Comparison of ENCODE assay signal across 8 cellular contexts in the genomic region with DNA sequence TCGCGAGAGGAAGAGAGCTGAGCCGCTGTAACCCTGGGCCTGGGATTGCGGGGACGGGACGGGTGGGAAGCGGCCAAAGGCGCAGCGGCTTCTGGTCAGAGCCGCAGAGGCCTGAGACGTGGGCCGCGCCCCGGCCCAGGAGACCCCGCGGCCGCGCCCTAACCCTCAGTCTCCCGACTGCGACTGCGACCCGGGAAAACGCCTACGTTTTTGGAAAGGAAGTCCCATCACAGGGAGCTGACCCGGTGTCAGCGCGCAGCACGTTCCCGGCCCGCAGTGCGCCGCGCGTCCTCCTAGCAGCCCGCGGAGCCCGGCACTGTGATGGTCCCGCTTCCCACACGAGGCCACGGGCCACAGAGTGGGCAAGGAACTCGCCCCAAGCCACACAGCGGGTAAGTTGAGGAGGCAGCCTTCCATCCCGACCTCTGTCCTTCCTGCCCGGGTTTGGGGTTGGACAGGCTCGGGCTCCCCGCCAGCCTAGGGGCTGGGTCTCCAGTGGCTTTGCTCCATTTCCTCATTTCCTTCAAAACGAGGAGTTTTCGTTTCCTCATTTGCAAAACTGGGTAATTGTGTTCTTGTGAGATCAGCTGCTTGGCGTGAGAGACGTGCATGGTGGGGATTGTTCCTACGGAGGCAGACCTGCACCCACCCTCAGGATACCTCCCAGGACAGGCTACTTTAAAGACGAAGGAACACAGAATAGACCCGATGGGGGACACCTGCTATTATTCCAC. TPM values are rescaled to one million over a fixed set of nuclear protein-coding genes. Genes with fewer than 3 reads are reported as not detected.
DNase-seq lines count a peak whose midpoint lies in the region; ATAC-seq and TF ChIP-seq lines count a peak whose summit lies in the region.

No MANE protein-coding gene starts in this region.

- peak overlapping the region in 37 of 59 donors; percentile 2 to 82 (median 53) for H3K27ac ChIP-seq in dorsolateral prefrontal cortex
- peak overlapping the region; percentile 61 to 68 for H3K27ac ChIP-seq in aorta (ENCODE audit: low read depth in 1 of 2, low read length in 2 of 2)

- no peak for DNase-seq in stimulated activated naive CD8-positive, alpha-beta T cell treated with anti-CD3 and anti-CD28 coated beads, Interleukin-15, Interleukin-2, amounts not matched to agents 100 U/mL and 50 U/mL, for 24 hours
- DNase-seq in dorsolateral prefrontal cortex (peak in 1 of 10 donors; percentile 9), mesenteric fat pad (ENCODE audit: low spot score) (peak; percentile 91), aorta (peak; percentile 84 to 85), NCI-H2081 treated with DMSO at 0.1 percent for 48 hours (lab: John Stamatoyannopoulos, UW) (no peak), NCI-H82 treated with DMSO at 0.1 percent for 48 hours (lab: John Stamatoyannopoulos, UW; ENCODE audit: unreplicated experiment) (no peak)

- H3K4me1 ChIP-seq in aorta (ENCODE audit: control insufficient read depth in 1 of 2, insufficient read depth in 2 of 2, low read length in 2 of 2), result peaks cover 0 to 3% of the 10 kb centered on the region in 2 donors

- ATAC-seq in stimulated activated naive CD8-positive, alpha-beta T cell treated with anti-CD3 and anti-CD28 coated beads, Interleukin-15, Interleukin-2, amounts not matched to agents 100 U/mL and 50 U/mL, for 24 hours, result no peak
- ATAC-seq in aorta (ENCODE audit: low FRiP score), result peak; percentile 81
- ATAC-seq in HG02678 (IDR thresholded peaks at IDR 0.05; ENCODE audit: unreplicated experiment), result no peak

- H3K4me1 Mint-ChIP-seq in stimulated activated naive CD8-positive, alpha-beta T cell treated with anti-CD3 and anti-CD28 coated beads, Interleukin-15, Interleukin-2, amounts not matched to agents 100 ng/mL and 50 ng/mL, for 24 hours (ENCODE audit: low read depth), result peaks cover 4% of the 10 kb centered on the region

- H3K4me3 ChIP-seq in dorsolateral prefrontal cortex (peak overlapping the region in 58 of 59 donors; percentile 11 to 65 (median 44)), aorta (ENCODE audit: low read length in 2 of 2) (peak overlapping the region; percentile 15 to 48)

- intact Hi-C loops in dorsolateral prefrontal cortex (cut with DNase I) (no loop called here), aorta (cut with DNase I) (loop anchor here (5.0 to 10.0 kb wide), 2 partner anchors 65 to 143 kb away; partner anchors contain the start of genes NUP42 (in 2 of the 2) and KLHL7 (in 1 of the 2))

- peak overlapping the region; percentile 56 for H3K4me3 Mint-ChIP-seq in stimulated activated naive CD8-positive, alpha-beta T cell treated with anti-CD3 and anti-CD28 coated beads, Interleukin-15, Interleukin-2, amounts not matched to agents 100 ng/mL and 50 ng/mL, for 24 hours

- peaks cover 17% of the 10 kb centered on the region for H3K9me3 Mint-ChIP-seq in stimulated activated naive CD8-positive, alpha-beta T cell treated with anti-CD3 and anti-CD28 coated beads, Interleukin-15, Interleukin-2, amounts not matched to agents 100 ng/mL and 50 ng/mL, for 24 hours

- no peak overlapping the region for H3K27ac Mint-ChIP-seq in stimulated activated naive CD8-positive, alpha-beta T cell treated with anti-CD3 and anti-CD28 coated beads, Interleukin-15, Interleukin-2, amounts not matched to agents 100 ng/mL and 50 ng/mL, for 24 hours

- no peak for TF ChIP-seq CTCF in dorsolateral prefrontal cortex (IDR thresholded peaks at IDR 0.05 in 54 of 56, conservative IDR thresholded peaks at IDR 0.05 in 2 of 56; ENCODE audit: low read depth in 1 of 56, partially characterized antibody in 56 of 56)

- 2 to 3% methylated on average over 48 to 53 of the region's 53 CpGs for WGBS in aorta, 2 donors

- no peaks in the 10 kb centered on the region for H3K36me3 Mint-ChIP-seq in stimulated activated naive CD8-positive, alpha-beta T cell treated with anti-CD3 and anti-CD28 coated beads, Interleukin-15, Interleukin-2, amounts not matched to agents 100 ng/mL and 50 ng/mL, for 24 hours (ENCODE audit: low read depth)

- no peaks in the 10 kb centered on the region for H3K9me3 ChIP-seq in aorta (ENCODE audit: control insufficient read depth, low read length)

- H3K27me3 Mint-ChIP-seq in stimulated activated naive CD8-positive, alpha-beta T cell treated with anti-CD3 and anti-CD28 coated beads, Interleukin-15, Interleukin-2, amounts not matched to agents 100 ng/mL and 50 ng/mL, for 24 hours, result peaks cover 77% of the 10 kb centered on the region

- H3K36me3 ChIP-seq in aorta (ENCODE audit: control insufficient read depth in 1 of 2, insufficient read depth in 2 of 2, low read length in 1 of 2), result no peaks in the 10 kb centered on the region

- peaks cover 0 to 36% (median 17%) of the 10 kb centered on the region in 45 donors for H3K27me3 ChIP-seq in dorsolateral prefrontal cortex
- no peaks in the 10 kb centered on the region for H3K27me3 ChIP-seq in aorta (ENCODE audit: control insufficient read depth in 1 of 2, insufficient read depth in 2 of 2, low read length in 1 of 2)

RNA-seq across cellular contexts. Expression of gene GPNMB, which starts 1.2 kb away (rescaled TPM):
- total RNA-seq in dorsolateral prefrontal cortex, result 10 to 100 TPM in 110 of 120 experiments, 1 to 10 TPM in 10; 4.8 to 56.9 (median 24.2) TPM
- 183 TPM for total RNA-seq in mesenteric fat pad
- 100 to 1,000 TPM; 129 to 209 TPM for total RNA-seq in aorta
- polyA plus RNA-seq in aorta, result 100 to 1,000 TPM in 1 of 2 donors, 10 to 100 TPM in 1; 60.2 to 175 TPM

RNA-seq across cellular contexts. Expression of gene MALSU1, which starts 51.4 kb away (rescaled TPM):
- total RNA-seq in dorsolateral prefrontal cortex (10 to 100 TPM; 27.0 to 68.5 (median 47.7) TPM), mesenteric fat pad (56.2 TPM), aorta (10 to 100 TPM; 32.1 to 43.4 TPM)
- polyA plus RNA-seq in aorta, result 10 to 100 TPM; 26.4 to 41.5 TPM

Comparison
In these comparisons a context has a peak if more than half of its experiments do, and no peak if none do; other contexts are left out.
1. DNase-seq: peak in mesenteric fat pad (single experiment) and aorta (2 of 2); none in stimulated activated naive CD8-positive, alpha-beta T cell treated with anti-CD3 and anti-CD28 coated beads, Interleukin-15, Interleukin-2, amounts not matched to agents 100 U/mL and 50 U/mL, for 24 hours (single experiment), NCI-H2081 treated with DMSO at 0.1 percent for 48 hours (single experiment) and NCI-H82 treated with DMSO at 0.1 percent for 48 hours (single experiment).
2. intact Hi-C loops: an anchor here in aorta (5.0 to 10.0 kb wide); none called in dorsolateral prefrontal cortex.